In genomic region chrX:39518451-39519212, GRCh38 we compare ENCODE assay signal across 11 cellular contexts.
DNase-seq lines count a peak whose midpoint lies in the region; ATAC-seq and TF ChIP-seq lines count a peak whose summit lies in the region.
"Had no signal": no experiment of that assay in that cellular context is flagged by ENCODE, and none has a peak within 500 bp of the region (broad histone marks: within the 10 kb centered on the region; RNA-seq: fewer than 3 reads in every experiment).

No MANE protein-coding gene starts in this region.

- H3K9me3 Mint-ChIP-seq in brain = peaks cover 3 to 7% (median 6%) of the 10 kb centered on the region in 5 experiments
- H3K9me3 Mint-ChIP-seq: activated T-helper 1 cell treated with anti-CD3 and anti-CD28 coated beads, Interleukin-12 subunit alpha, Interleukin-12 subunit beta, Interleukin-2, Interleukin-4 antibody, amounts not matched to agents 30 ng/mL and 10 ng/mL and 1 ng/mL, durations not matched to agents 14 hours and 24 hours and 36 hours had no signal

- peak overlapping the region; percentile 97 to 100 (median 98) for H3K27ac Mint-ChIP-seq in brain
- H3K27ac Mint-ChIP-seq: activated T-helper 1 cell treated with anti-CD3 and anti-CD28 coated beads, Interleukin-12 subunit alpha, Interleukin-12 subunit beta, Interleukin-2, Interleukin-4 antibody, amounts not matched to agents 30 ng/mL and 10 ng/mL and 1 ng/mL, durations not matched to agents 14 hours and 24 hours and 36 hours had no signal

- H3K27me3 ChIP-seq in lower lobe of right lung (ENCODE audit: low read depth) (no peaks in the 10 kb centered on the region), stomach (peaks cover 0 to 12% (median 0%) of the 10 kb centered on the region in 3 donors)

- peaks cover 75% of the 10 kb centered on the region for H3K4me1 Mint-ChIP-seq in brain

- no peaks in the 10 kb centered on the region for H3K4me1 ChIP-seq in lower lobe of right lung
- H3K4me1 ChIP-seq in stomach = peaks cover 0 to 16% (median 4%) of the 10 kb centered on the region in 4 donors

- TF ChIP-seq EP300 in stomach (IDR thresholded peaks at IDR 0.05) = no peak

- TF ChIP-seq CTCF in brain (conservative IDR thresholded peaks at IDR 0.05) (no peak), lower lobe of right lung (IDR thresholded peaks at IDR 0.05) (no peak), stomach (IDR thresholded peaks at IDR 0.05) (no peak)

- ATAC-seq in lower lobe of right lung = no peak
- no peak for ATAC-seq in HG02571 (IDR thresholded peaks at IDR 0.05; ENCODE audit: unreplicated experiment)
- ATAC-seq: activated CD4-positive, CD25-positive, alpha-beta regulatory T cell treated with anti-CD3 and anti-CD28 coated beads, Interleukin-2, amount 50 U/mL, for 24 hours had no signal

- no peaks in the 10 kb centered on the region for H3K9me3 ChIP-seq in lower lobe of right lung
- H3K9me3 ChIP-seq in stomach = peaks cover 0 to 5% (median 0%) of the 10 kb centered on the region in 4 donors

- H3K36me3 ChIP-seq in lower lobe of right lung (no peaks in the 10 kb centered on the region), stomach (no peaks in the 10 kb centered on the region)

- H3K4me3 Mint-ChIP-seq in brain = peak overlapping the region; percentile 76 to 85 (median 82)
- H3K4me3 Mint-ChIP-seq: activated T-helper 1 cell treated with anti-CD3 and anti-CD28 coated beads, Interleukin-12 subunit alpha, Interleukin-12 subunit beta, Interleukin-2, Interleukin-4 antibody, amounts not matched to agents 30 ng/mL and 10 ng/mL and 1 ng/mL, durations not matched to agents 14 hours and 24 hours and 36 hours had no signal

- H3K4me3 ChIP-seq in lower lobe of right lung (peak overlapping the region; percentile 2), stomach (peak overlapping the region in 1 of 4 donors; percentile 7)

- 19 to 57% (median 46%) methylated on average over 18 to 29 of the region's 29 CpGs for WGBS in stomach, 5 donors

- no peak overlapping the region for H3K27ac ChIP-seq in lower lobe of right lung
- H3K27ac ChIP-seq in stomach = peak overlapping the region in 1 of 5 donors; percentile 8

- intact Hi-C loops in lower lobe of right lung (cut with DNase I) (no loop called here), stomach (cut with DNase I; ENCODE audit: low total_unique reads) (no loop called here)

- DNase-seq in NCI-H2227 treated with DMSO at 0.1 percent for 48 hours (lab: John Stamatoyannopoulos, UW) = peak; percentile 67
- no peak for DNase-seq in lower lobe of right lung
- peak; percentile 28 for DNase-seq in stomach
- DNase-seq in NCI-H1930 (lab: John Stamatoyannopoulos, UW) = no peak
- no peak for DNase-seq in cortex of kidney (lab: John Stamatoyannopoulos, UW)
- DNase-seq: hippocampal formation; stimulated activated CD4-positive, alpha-beta T cell treated with anti-CD3 and anti-CD28 coated beads, Interleukin-4, amount 100 ng/mL, for 1 hour had no signal

- H3K27me3 Mint-ChIP-seq in brain = no peaks in the 10 kb centered on the region

- H3K36me3 Mint-ChIP-seq in brain = no peaks in the 10 kb centered on the region

- TF ChIP-seq POLR2A in stomach (IDR thresholded peaks at IDR 0.05) = no peak

Comparison
In these comparisons a context has a peak if more than half of its experiments do, and no peak if none do; other contexts are left out.
1. DNase-seq: peak in NCI-H2227 treated with DMSO at 0.1 percent for 48 hours (single experiment) and stomach (single experiment); none in lower lobe of right lung (single experiment), NCI-H1930 (0 of 2) and cortex of kidney (single experiment).